In genomic region chr11:61259363-61259762, GRCh38 we compare ENCODE assay signal across 29 cellular contexts. TPM values are rescaled to one million over a fixed set of nuclear protein-coding genes. Genes with fewer than 3 reads are reported as not detected.
DNase-seq lines count a peak whose midpoint lies in the region; ATAC-seq, FAIRE-seq and TF ChIP-seq lines count a peak whose summit lies in the region.
"Had no signal": no experiment of that assay in that cellular context is flagged by ENCODE, and none has a peak within 500 bp of the region (broad histone marks: within the 10 kb centered on the region; RNA-seq: fewer than 3 reads in every experiment).

No MANE protein-coding gene starts in this region.

- no peaks in the 10 kb centered on the region for H3K9me3 ChIP-seq in IMR-90 (ENCODE audit: control insufficient read depth, insufficient read depth, low read length)
- H3K9me3 ChIP-seq in K562 (replicated peaks; ENCODE audit: control insufficient read depth, insufficient read depth, low read depth, low read length): no peaks in the 10 kb centered on the region
- H3K9me3 ChIP-seq in neuronal stem cell (replicated peaks in 1 of 2; ENCODE audit: control insufficient read depth in 2 of 2, insufficient read depth in 1 of 2, low read depth in 1 of 2, low read length in 2 of 2): no peaks in the 10 kb centered on the region
- H3K9me3 ChIP-seq: BE2C, BLaER1 had no signal

- intact Hi-C loops in IMR-90 (cut with micrococcal nuclease) (no loop called here), K562 (cut with micrococcal nuclease) (loop anchor here (5.0 kb wide), 2 partner anchors 43 to 73 kb away; partner anchors contain the start of genes DDB1 and TKFC)

- H2BK5ac ChIP-seq in IMR-90 (ENCODE audit: low read depth, low read length, poor library complexity, severe bottlenecking) (no peak overlapping the region), neuronal stem cell (ENCODE audit: low read length) (no peak overlapping the region)

- H3K79me2 ChIP-seq in K562 (ENCODE audit: control insufficient read depth, insufficient read depth, low read length): no peaks in the 10 kb centered on the region

- no peaks in the 10 kb centered on the region for H3K9me1 ChIP-seq in IMR-90 (ENCODE audit: insufficient read depth, low read length)
- no peaks in the 10 kb centered on the region for H3K9me1 ChIP-seq in K562 (ENCODE audit: control insufficient read depth, insufficient read depth, low read length)

- no peak overlapping the region for H3K27ac ChIP-seq in IMR-90 (ENCODE audit: insufficient read depth, low read length)
- no peak overlapping the region for H3K27ac ChIP-seq in K562 (ENCODE audit: extremely low read depth, low read depth, low read length)
- no peak overlapping the region for H3K27ac ChIP-seq in neuronal stem cell (replicated peaks; ENCODE audit: low read length)

- H3K79me1 ChIP-seq in IMR-90 (ENCODE audit: low read depth in 1 of 2, low read length in 2 of 2) (no peaks in the 10 kb centered on the region), neuronal stem cell (ENCODE audit: low read depth, low read length) (no peaks in the 10 kb centered on the region)

- H3K4me1 ChIP-seq in IMR-90 (ENCODE audit: control insufficient read depth, insufficient read depth, low read length) (no peaks in the 10 kb centered on the region), K562 (replicated peaks in 1 of 2; ENCODE audit: control insufficient read depth in 2 of 2, insufficient read depth in 2 of 2, low read length in 2 of 2) (peaks cover 0 to 14% of the 10 kb centered on the region in 2 experiments; a peak in 2 of 5 replicates), neuronal stem cell (ENCODE audit: control insufficient read depth in 2 of 2, insufficient read depth in 1 of 2, low read depth in 1 of 2, low read length in 2 of 2) (no peaks in the 10 kb centered on the region)
- H3K4me1 ChIP-seq: BE2C had no signal

- 80% methylated on average over 2 of the region's 6 CpGs; no CpG with 5 or more reads in 1 of the 2 experiments for WGBS in IMR-90 (ENCODE audit: extremely low coverage in 2 of 2, insufficient read length in 1 of 2), 2 experiments
- WGBS in K562 (ENCODE audit: insufficient coverage, low coverage, missing lambda C conversion rate): 69% methylated on average over 5 of the region's 6 CpGs
- no CpG with 5 or more reads among the region's 6 CpGs for WGBS in neuronal stem cell (ENCODE audit: extremely low coverage in 2 of 2, insufficient read length in 2 of 2, insufficient replicate concordance in 1 of 2), 2 donors

- TF ChIP-seq EP300 in K562 (IDR thresholded peaks at IDR 0.05; ENCODE audit: low read length): no peak

- H2AK5ac ChIP-seq in IMR-90 (ENCODE audit: low read depth, low read length): no peak overlapping the region
- H2AK5ac ChIP-seq in neuronal stem cell (ENCODE audit: low read depth, low read length): no peak overlapping the region

- ATAC-seq in IMR-90 (ENCODE audit: low read depth): no peak
- no peak for ATAC-seq in K562
- ATAC-seq: GM12878 had no signal

- H3K4me2 ChIP-seq in IMR-90 (ENCODE audit: low read depth, low read length) (no peak overlapping the region), K562 (ENCODE audit: insufficient read depth, low read length) (no peak overlapping the region), neuronal stem cell (ENCODE audit: insufficient read depth, low read length, poor library complexity, severe bottlenecking) (no peak overlapping the region)
- H3K4me2 ChIP-seq: BLaER1 had no signal

- H3K9ac ChIP-seq in IMR-90 (ENCODE audit: low read depth, low read length) (no peak overlapping the region), K562 (ENCODE audit: insufficient read depth in 1 of 2, low read depth in 2 of 2, low read length in 2 of 2) (0 out of 4 replicates have a peak overlapping the region, but pooled peaks of 1 of the 2 experiments have one; percentile 19), neuronal stem cell (ENCODE audit: low read depth, low read length, poor library complexity) (no peak overlapping the region)
- H3K9ac ChIP-seq: BLaER1 had no signal

- H2BK120ac ChIP-seq in IMR-90 (ENCODE audit: low read depth, low read length) (no peak overlapping the region), neuronal stem cell (ENCODE audit: low read depth, low read length) (no peak overlapping the region)

- H3K18ac ChIP-seq in IMR-90 (ENCODE audit: low read depth, low read length) (no peak overlapping the region), neuronal stem cell (ENCODE audit: low read length) (peak overlapping the region; percentile 35)

- H2AFZ ChIP-seq in IMR-90 (replicated peaks; ENCODE audit: low read length, poor library complexity) (no peak overlapping the region), K562 (ENCODE audit: low read depth, low read length) (no peak overlapping the region), neuronal stem cell (ENCODE audit: low read length) (no peak overlapping the region)

- no peak overlapping the region for H3K56ac ChIP-seq in IMR-90 (ENCODE audit: extremely low read depth, insufficient read depth, low read length)

- no peak for TF ChIP-seq POLR2A in IMR-90 (IDR thresholded peaks at IDR 0.05; ENCODE audit: low read depth, low read length)
- no peak for TF ChIP-seq POLR2A in K562 (conservative IDR thresholded peaks at IDR 0.05)

- TF ChIP-seq CTCF in IMR-90 (conservative IDR thresholded peaks at IDR 0.05; ENCODE audit: low read depth, low read length) (no peak), K562 (IDR thresholded peaks at IDR 0.05 in 2 of 3, conservative IDR thresholded peaks at IDR 0.05 in 1 of 3; ENCODE audit: insufficient read depth in 2 of 3, low read depth in 1 of 3, low read length in 3 of 3) (no peak)

- H4K5ac ChIP-seq in IMR-90 (ENCODE audit: low read depth, low read length): no peak overlapping the region

- dilution Hi-C loops in IMR-90 (cut with HindIII; ENCODE audit: low sequenced_read_pairs, unreplicated experiment): no loop called here

- no peak overlapping the region for H3K23ac ChIP-seq in IMR-90 (ENCODE audit: low read depth, low read length)
- peak overlapping the region; percentile 65 for H3K23ac ChIP-seq in neuronal stem cell (ENCODE audit: low read depth, low read length, poor library complexity)

- no peaks in the 10 kb centered on the region for H3K27me3 ChIP-seq in IMR-90 (ENCODE audit: control insufficient read depth, insufficient read depth, low read length)
- H3K27me3 ChIP-seq in K562 (ENCODE audit: control insufficient read depth in 2 of 2, insufficient read depth in 2 of 2, low read length in 2 of 2): no peaks in the 10 kb centered on the region
- H3K27me3 ChIP-seq in neuronal stem cell (ENCODE audit: control insufficient read depth in 3 of 3, insufficient read depth in 3 of 3, low read depth in 1 of 3, low read length in 3 of 3): no peaks in the 10 kb centered on the region
- H3K27me3 ChIP-seq: BE2C, BLaER1 had no signal

- H3K36me3 ChIP-seq in IMR-90 (ENCODE audit: control insufficient read depth, insufficient read depth, low read length) (no peaks in the 10 kb centered on the region), K562 (ENCODE audit: control insufficient read depth, insufficient read depth, low read length) (no peaks in the 10 kb centered on the region), neuronal stem cell (replicated peaks in 1 of 2; ENCODE audit: control insufficient read depth in 2 of 2, insufficient read depth in 2 of 2, low read length in 2 of 2) (peaks cover 0 to 30% of the 10 kb centered on the region in 2 donors)
- H3K36me3 ChIP-seq: BE2C had no signal

- BruUV-seq in IMR-90 (replicated peaks; lab: Mats Ljungman, UMichigan): no TSS peak
- no TSS peak for BruUV-seq in K562 (replicated peaks; lab: Mats Ljungman, UMichigan)

- TF ChIP-seq RAD21 in IMR-90 (IDR thresholded peaks at IDR 0.05; ENCODE audit: low read length): no peak
- TF ChIP-seq RAD21 in K562 (CRISPR knock-in tag; conservative IDR thresholded peaks at IDR 0.05 in 1 of 2, IDR thresholded peaks at IDR 0.05 in 1 of 2): no peak

- DNase-seq in IMR-90 (no peak), K562 (ENCODE audit: extremely low read depth in 1 of 4, low spot score in 3 of 4) (peak in 1 of 4 experiments; percentile 3), neuronal stem cell (ENCODE audit: low spot score) (no peak), AG20443 (ENCODE audit: low spot score) (no peak), Ammon's horn (ENCODE audit: low spot score) (no peak)
- DNase-seq: 8988T; ACHN; AML-193; BE2C; C1 segment of cervical spinal cord; CD4-positive, alpha-beta memory T cell; CD4-positive, CD25-positive, alpha-beta regulatory T cell; CD8-positive, alpha-beta memory T cell; COR-L47; DMS 273 treated with DMSO at 0.1 percent for 48 hours; DMS153; DMS53; DMS79; DND-41; EL; GDM1 had no signal

- no peak overlapping the region for H3K4me3 ChIP-seq in IMR-90 (ENCODE audit: insufficient read depth, low read depth, low read length)
- no peak overlapping the region for H3K4me3 ChIP-seq in K562
- H3K4me3 ChIP-seq in neuronal stem cell (ENCODE audit: low read length in 2 of 2): no peak overlapping the region
- H3K4me3 ChIP-seq: BLaER1, GM12878 had no signal

- H4K8ac ChIP-seq in IMR-90 (ENCODE audit: low read depth in 2 of 2, low read length in 2 of 2) (no peak overlapping the region), neuronal stem cell (ENCODE audit: low read depth, low read length) (no peak overlapping the region)

- H2BK15ac ChIP-seq in IMR-90 (ENCODE audit: low read depth, low read length): no peak overlapping the region
- no peak overlapping the region for H2BK15ac ChIP-seq in neuronal stem cell (ENCODE audit: low read length)

- no peak overlapping the region for H3K4ac ChIP-seq in IMR-90 (ENCODE audit: low read depth, low read length)
- H3K4ac ChIP-seq in neuronal stem cell (ENCODE audit: low read length): no peak overlapping the region

- POLR2A ChIA-PET in IMR-90 (lab: Charles Lee; ENCODE audit: unreplicated experiment) (no interaction called here), K562 (lab: Yijun Ruan, JAX) (interaction anchor here (0.6 to 1.1 kb wide), 2 partner anchors 102 to 117 kb away, joined by 3 read pairs; no protein-coding TSS in a partner anchor)

- H2BK20ac ChIP-seq in IMR-90 (ENCODE audit: low read depth, low read length): no peak overlapping the region

- H2BK12ac ChIP-seq in neuronal stem cell (ENCODE audit: low read length): no peak overlapping the region

- in situ Hi-C loops in IMR-90 (cut with MboI; ENCODE audit: low sequenced_read_pairs) (loop anchor here (5.0 kb wide), 1 partner anchor 67 kb away; no protein-coding TSS in a partner anchor), K562 (cut with MboI) (loop anchor here (5.0 kb wide), 1 partner anchor 128 kb away; no protein-coding TSS in a partner anchor)

- H2AK9ac ChIP-seq in IMR-90 (replicated peaks; ENCODE audit: low read depth, low read length, poor library complexity): peak overlapping the region; percentile 42

- H3K14ac ChIP-seq in IMR-90 (replicated peaks; ENCODE audit: low read depth, low read length) (no peak overlapping the region), neuronal stem cell (ENCODE audit: low read length) (peak overlapping the region; percentile 75)

- FAIRE-seq in K562 (lab: Jason Lieb, UNC): no peak
- FAIRE-seq: A204.1, GM12878, GM12892, GM18507 had no signal

- H4K91ac ChIP-seq in IMR-90 (ENCODE audit: insufficient read depth, low read depth, low read length): no peak overlapping the region
- H4K91ac ChIP-seq in neuronal stem cell (ENCODE audit: low read depth, low read length, poor library complexity): no peak overlapping the region

- H4K20me1 ChIP-seq in IMR-90 (ENCODE audit: insufficient read depth, low read length) (no peaks in the 10 kb centered on the region), K562 (replicated peaks; ENCODE audit: control insufficient read depth, insufficient read depth, low read length) (no peaks in the 10 kb centered on the region)

- CTCF ChIA-PET in IMR-90 (lab: Yijun Ruan, JAX): no interaction called here
- CTCF ChIA-PET in K562 (lab: Yijun Ruan, JAX; ENCODE audit: low intra/inter-chr PET ratio): no interaction called here

RNA-seq across cellular contexts. Expression of gene PGA5, which starts 18.4 kb away (rescaled TPM):
- total RNA-seq in IMR-90 (2012; rRNA removed): not detected in 2 replicates
- polyA plus RNA-seq in IMR-90 (2012; rRNA removed): 0.17 TPM in 1 of 2 replicates, not detected in the other
- polyA plus RNA-seq in IMR-90 (2012; cell fraction: cytosol; rRNA removed): 0.14 TPM in 1 of 2 replicates, not detected in the other
- 0.04 TPM in 1 of 2 replicates, not detected in the other for polyA plus RNA-seq in IMR-90 (2012; cell fraction: nucleus; rRNA removed; ENCODE audit: low replicate concordance)
- not detected in 2 replicates for total RNA-seq in K562 (2011; cell fraction: chromatin; rRNA removed; ENCODE audit: low replicate concordance)
- not detected in 2 replicates for total RNA-seq in K562 (2011; cell fraction: nucleolus; rRNA removed)
- total RNA-seq in K562 (2011; cell fraction: nucleoplasm; rRNA removed): not detected in 2 replicates
- not detected in 2 replicates for total RNA-seq in K562 (2014; rRNA removed)
- total RNA-seq in K562 (2014; rRNA removed; fragmentation: Illumina TruSeq; extraction: Trizol): not detected in 2 replicates
- total RNA-seq in K562 (2015; rRNA removed; fragmentation: Illumina TruSeq; extraction: Trizol): not detected in 2 replicates
- total RNA-seq in K562 (2021): not detected in 2 replicates
- not detected in 2 replicates for polyA plus RNA-seq in K562 (2011; rRNA removed)
- polyA plus RNA-seq in K562 (2011; cell fraction: cytosol; rRNA removed): not detected in 2 replicates
- 0.20 TPM in 1 of 2 replicates, not detected in the other for polyA plus RNA-seq in K562 (2011; cell fraction: nucleus; rRNA removed)
- polyA plus RNA-seq in K562 (2012): not detected in 2 replicates
- not detected in 2 replicates for polyA plus RNA-seq in K562 (2014; fragmentation: Illumina TruSeq; extraction: Trizol)
- not detected for polyA plus RNA-seq in K562 (2014; fragmentation: Nextera tagmentation; extraction: Ambion mirVana)
- not detected in 2 replicates for polyA plus RNA-seq in K562 (2014; rRNA removed)
- polyA minus RNA-seq in K562 (2011; rRNA and poly(A)+ RNA removed): not detected in 2 replicates
- polyA minus RNA-seq in K562 (2011; cell fraction: cytosol; rRNA and poly(A)+ RNA removed): not detected in 2 replicates
- polyA minus RNA-seq in K562 (2011; cell fraction: nucleus; rRNA and poly(A)+ RNA removed): not detected in 2 replicates
- polyA plus RNA-seq in neuronal stem cell (2013, experiment 1 of 2): 0.61 TPM
- 0.55 TPM for polyA plus RNA-seq in neuronal stem cell (2013, experiment 2 of 2)
- total RNA-seq: A673; CD4-positive, alpha-beta memory T cell; CD4-positive, CD25-positive, alpha-beta regulatory T cell; CD8-positive, alpha-beta memory T cell; Daoy; G401; GM12878 had no signal
- polyA plus RNA-seq: CD4-positive, alpha-beta memory T cell; CD4-positive, CD25-positive, alpha-beta regulatory T cell; CD8-positive, alpha-beta memory T cell; GM12878 had no signal

RNA-seq across cellular contexts. Expression of gene VWCE, which starts 35.8 kb away (rescaled TPM):
- under 0.01 and 0.28 TPM in 2 replicates for total RNA-seq in IMR-90 (2012; rRNA removed)
- 1.1 and 1.7 TPM in 2 replicates for polyA plus RNA-seq in IMR-90 (2012; rRNA removed)
- polyA plus RNA-seq in IMR-90 (2012; cell fraction: cytosol; rRNA removed): 0.37 and 0.81 TPM in 2 replicates
- 11.2 and 17.0 TPM in 2 replicates for polyA plus RNA-seq in IMR-90 (2012; cell fraction: nucleus; rRNA removed; ENCODE audit: low replicate concordance)
- 6.5 and 15.9 TPM in 2 replicates for total RNA-seq in K562 (2011; cell fraction: chromatin; rRNA removed; ENCODE audit: low replicate concordance)
- 6.2 and 7.8 TPM in 2 replicates for total RNA-seq in K562 (2011; cell fraction: nucleolus; rRNA removed)
- 7.5 and 7.9 TPM in 2 replicates for total RNA-seq in K562 (2011; cell fraction: nucleoplasm; rRNA removed)
- 0.32 and 0.41 TPM in 2 replicates for total RNA-seq in K562 (2014; rRNA removed)
- 0.26 and 0.36 TPM in 2 replicates for total RNA-seq in K562 (2014; rRNA removed; fragmentation: Illumina TruSeq; extraction: Trizol)
- 0.38 and 0.65 TPM in 2 replicates for total RNA-seq in K562 (2015; rRNA removed; fragmentation: Illumina TruSeq; extraction: Trizol)
- 0.74 and 1.1 TPM in 2 replicates for total RNA-seq in K562 (2021)
- polyA plus RNA-seq in K562 (2011; rRNA removed): 0.60 and 0.89 TPM in 2 replicates
- polyA plus RNA-seq in K562 (2011; cell fraction: cytosol; rRNA removed): 0.73 and 1.1 TPM in 2 replicates
- 3.0 and 3.8 TPM in 2 replicates for polyA plus RNA-seq in K562 (2011; cell fraction: nucleus; rRNA removed)
- 0.82 and 1.8 TPM in 2 replicates for polyA plus RNA-seq in K562 (2012)
- 0.48 and 0.67 TPM in 2 replicates for polyA plus RNA-seq in K562 (2014; fragmentation: Illumina TruSeq; extraction: Trizol)
- under 1 TPM in 1 of 2 experiments, not detected in 1; 0.06 TPM for polyA plus RNA-seq in K562 (2014; fragmentation: Nextera tagmentation; extraction: Ambion mirVana)
- polyA plus RNA-seq in K562 (2014; rRNA removed): 0.86 and 1.6 TPM in 2 replicates
- polyA minus RNA-seq in K562 (2011; rRNA and poly(A)+ RNA removed): 0.46 and 0.57 TPM in 2 replicates
- not detected in 2 replicates for polyA minus RNA-seq in K562 (2011; cell fraction: cytosol; rRNA and poly(A)+ RNA removed)
- 1.2 and 2.2 TPM in 2 replicates for polyA minus RNA-seq in K562 (2011; cell fraction: nucleus; rRNA and poly(A)+ RNA removed)
- 9.1 TPM for polyA plus RNA-seq in neuronal stem cell (2013, experiment 1 of 2)
- 9.2 TPM for polyA plus RNA-seq in neuronal stem cell (2013, experiment 2 of 2)
- total RNA-seq: Daoy had no signal
- polyA plus RNA-seq: CD4-positive, alpha-beta memory T cell; CD4-positive, CD25-positive, alpha-beta regulatory T cell; CD8-positive, alpha-beta memory T cell had no signal

RNA-seq across cellular contexts. Expression of gene PGA4, which starts 37.2 kb away (rescaled TPM):
- total RNA-seq in IMR-90 (2012; rRNA removed) (not detected in 2 replicates), K562 (2014; rRNA removed) (not detected in 2 replicates), K562 (2014; rRNA removed; fragmentation: Illumina TruSeq; extraction: Trizol) (not detected in 2 replicates), K562 (2015; rRNA removed; fragmentation: Illumina TruSeq; extraction: Trizol) (not detected in 2 replicates), K562 (2021) (not detected in 2 replicates)
- polyA plus RNA-seq in IMR-90 (2012; rRNA removed) (not detected in 2 replicates), K562 (2011; rRNA removed) (not detected in 2 replicates), K562 (2014; fragmentation: Illumina TruSeq; extraction: Trizol) (not detected in 2 replicates), K562 (2014; fragmentation: Nextera tagmentation; extraction: Ambion mirVana) (not detected), K562 (2014; rRNA removed) (not detected in 2 replicates)
- 0.16 TPM in 1 of 2 replicates, not detected in the other for polyA plus RNA-seq in IMR-90 (2012; cell fraction: cytosol; rRNA removed)
- 0.07 TPM in 1 of 2 replicates, not detected in the other for polyA plus RNA-seq in IMR-90 (2012; cell fraction: nucleus; rRNA removed; ENCODE audit: low replicate concordance)
- not detected in 2 replicates for total RNA-seq in K562 (2011; cell fraction: chromatin; rRNA removed; ENCODE audit: low replicate concordance)
- total RNA-seq in K562 (2011; cell fraction: nucleolus; rRNA removed): not detected in 2 replicates
- total RNA-seq in K562 (2011; cell fraction: nucleoplasm; rRNA removed): not detected in 2 replicates
- not detected in 2 replicates for polyA plus RNA-seq in K562 (2011; cell fraction: cytosol; rRNA removed)
- not detected in 2 replicates for polyA plus RNA-seq in K562 (2011; cell fraction: nucleus; rRNA removed)
- not detected in 2 replicates for polyA plus RNA-seq in K562 (2012)
- not detected in 2 replicates for polyA minus RNA-seq in K562 (2011; rRNA and poly(A)+ RNA removed)
- polyA minus RNA-seq in K562 (2011; cell fraction: cytosol; rRNA and poly(A)+ RNA removed): not detected in 2 replicates
- not detected in 2 replicates for polyA minus RNA-seq in K562 (2011; cell fraction: nucleus; rRNA and poly(A)+ RNA removed)
- polyA plus RNA-seq in neuronal stem cell (2013, experiment 1 of 2): 0.08 TPM
- polyA plus RNA-seq in neuronal stem cell (2013, experiment 2 of 2): 0.06 TPM
- total RNA-seq: A673; CD4-positive, alpha-beta memory T cell; CD4-positive, CD25-positive, alpha-beta regulatory T cell; CD8-positive, alpha-beta memory T cell; Daoy; G401; GM12878 had no signal
- polyA plus RNA-seq: CD4-positive, alpha-beta memory T cell; CD4-positive, CD25-positive, alpha-beta regulatory T cell; CD8-positive, alpha-beta memory T cell; GM12878 had no signal

RNA-seq across cellular contexts. Expression of gene PGA3, which starts 56.0 kb away (rescaled TPM):
- total RNA-seq in IMR-90 (2012; rRNA removed) (0.18 TPM in 1 of 2 replicates, not detected in the other), K562 (2014; rRNA removed) (0.18 TPM in 1 of 2 replicates, not detected in the other), K562 (2014; rRNA removed; fragmentation: Illumina TruSeq; extraction: Trizol) (0.15 TPM in 1 of 2 replicates, not detected in the other), K562 (2015; rRNA removed; fragmentation: Illumina TruSeq; extraction: Trizol) (not detected in 2 replicates), K562 (2021) (0.18 and 0.51 TPM in 2 replicates)
- polyA plus RNA-seq in IMR-90 (2012; rRNA removed) (not detected in 2 replicates), K562 (2011; rRNA removed) (not detected in 2 replicates), K562 (2014; fragmentation: Illumina TruSeq; extraction: Trizol) (not detected in 2 replicates), K562 (2014; fragmentation: Nextera tagmentation; extraction: Ambion mirVana) (not detected), K562 (2014; rRNA removed) (not detected in 2 replicates)
- polyA plus RNA-seq in IMR-90 (2012; cell fraction: cytosol; rRNA removed): 0.10 TPM in 1 of 2 replicates, not detected in the other
- polyA plus RNA-seq in IMR-90 (2012; cell fraction: nucleus; rRNA removed; ENCODE audit: low replicate concordance): not detected in 2 replicates
- total RNA-seq in K562 (2011; cell fraction: chromatin; rRNA removed; ENCODE audit: low replicate concordance): not detected in 2 replicates
- not detected in 2 replicates for total RNA-seq in K562 (2011; cell fraction: nucleolus; rRNA removed)
- not detected in 2 replicates for total RNA-seq in K562 (2011; cell fraction: nucleoplasm; rRNA removed)
- polyA plus RNA-seq in K562 (2011; cell fraction: cytosol; rRNA removed): not detected in 2 replicates
- polyA plus RNA-seq in K562 (2011; cell fraction: nucleus; rRNA removed): 0.26 TPM in 1 of 2 replicates, not detected in the other
- polyA plus RNA-seq in K562 (2012): not detected in 2 replicates
- polyA minus RNA-seq in K562 (2011; rRNA and poly(A)+ RNA removed): not detected in 2 replicates
- polyA minus RNA-seq in K562 (2011; cell fraction: cytosol; rRNA and poly(A)+ RNA removed): not detected in 2 replicates
- polyA minus RNA-seq in K562 (2011; cell fraction: nucleus; rRNA and poly(A)+ RNA removed): not detected in 2 replicates
- 0.14 TPM for polyA plus RNA-seq in neuronal stem cell (2013, experiment 1 of 2)
- 0.14 TPM for polyA plus RNA-seq in neuronal stem cell (2013, experiment 2 of 2)
- total RNA-seq: A673; CD4-positive, alpha-beta memory T cell; CD4-positive, CD25-positive, alpha-beta regulatory T cell; CD8-positive, alpha-beta memory T cell; Daoy; G401; GM12878 had no signal
- polyA plus RNA-seq: CD4-positive, alpha-beta memory T cell; CD4-positive, CD25-positive, alpha-beta regulatory T cell; CD8-positive, alpha-beta memory T cell; GM12878 had no signal
